Comparison of ENCODE assay signal across 1 cellular context in genomic region chr20:63312268-63312667, GRCh38.
TF ChIP-seq lines count a peak whose summit lies in the region.

No MANE protein-coding gene starts in this region.

TF ChIP-seq in HEK293, 187 proteins besides CTCF, POLR2A, EP300 and RAD21 (continued from another document):
- no peak for TF ChIP-seq OSR2 (tag by site-specific recombination; IDR thresholded peaks at IDR 0.05)
- TF ChIP-seq MYNN (tag by site-specific recombination; IDR thresholded peaks at IDR 0.05; ENCODE audit: borderline replicate concordance), result no peak
- peak; percentile 48; the same call in 1 of the 2 replicates for TF ChIP-seq ZIC2 (tag by site-specific recombination; IDR thresholded peaks at IDR 0.05)
- no peak for TF ChIP-seq ZNF302 (tag by site-specific recombination; IDR thresholded peaks at IDR 0.05; ENCODE audit: low read depth)
- TF ChIP-seq ZNF426 (tag by site-specific recombination; IDR thresholded peaks at IDR 0.05), result no peak
- no peak for TF ChIP-seq ZNF792 (tag by site-specific recombination; IDR thresholded peaks at IDR 0.05)
- TF ChIP-seq SCRT2 (tag by site-specific recombination; IDR thresholded peaks at IDR 0.05), result 0 out of 2 replicates have a peak, but pooled peaks have one; percentile 15
- TF ChIP-seq KLF9 (tag by site-specific recombination; IDR thresholded peaks at IDR 0.05; ENCODE audit: low read depth), result no peak
- no peak for TF ChIP-seq ZNF19 (tag by site-specific recombination; IDR thresholded peaks at IDR 0.05; ENCODE audit: low read depth)
- TF ChIP-seq, protein P1, sequence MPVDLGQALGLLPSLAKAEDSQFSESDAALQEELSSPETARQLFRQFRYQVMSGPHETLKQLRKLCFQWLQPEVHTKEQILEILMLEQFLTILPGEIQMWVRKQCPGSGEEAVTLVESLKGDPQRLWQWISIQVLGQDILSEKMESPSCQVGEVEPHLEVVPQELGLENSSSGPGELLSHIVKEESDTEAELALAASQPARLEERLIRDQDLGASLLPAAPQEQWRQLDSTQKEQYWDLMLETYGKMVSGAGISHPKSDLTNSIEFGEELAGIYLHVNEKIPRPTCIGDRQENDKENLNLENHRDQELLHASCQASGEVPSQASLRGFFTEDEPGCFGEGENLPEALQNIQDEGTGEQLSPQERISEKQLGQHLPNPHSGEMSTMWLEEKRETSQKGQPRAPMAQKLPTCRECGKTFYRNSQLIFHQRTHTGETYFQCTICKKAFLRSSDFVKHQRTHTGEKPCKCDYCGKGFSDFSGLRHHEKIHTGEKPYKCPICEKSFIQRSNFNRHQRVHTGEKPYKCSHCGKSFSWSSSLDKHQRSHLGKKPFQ (tag by site-specific recombination; IDR thresholded peaks at IDR 0.05), result no peak
- TF ChIP-seq ZBTB17 (tag by site-specific recombination; IDR thresholded peaks at IDR 0.05), result no peak
- TF ChIP-seq PRDM1 (tag by site-specific recombination; IDR thresholded peaks at IDR 0.05), result no peak
- no peak for TF ChIP-seq KLF7 (tag by site-specific recombination; IDR thresholded peaks at IDR 0.05; ENCODE audit: borderline replicate concordance)
- TF ChIP-seq, protein P2, sequence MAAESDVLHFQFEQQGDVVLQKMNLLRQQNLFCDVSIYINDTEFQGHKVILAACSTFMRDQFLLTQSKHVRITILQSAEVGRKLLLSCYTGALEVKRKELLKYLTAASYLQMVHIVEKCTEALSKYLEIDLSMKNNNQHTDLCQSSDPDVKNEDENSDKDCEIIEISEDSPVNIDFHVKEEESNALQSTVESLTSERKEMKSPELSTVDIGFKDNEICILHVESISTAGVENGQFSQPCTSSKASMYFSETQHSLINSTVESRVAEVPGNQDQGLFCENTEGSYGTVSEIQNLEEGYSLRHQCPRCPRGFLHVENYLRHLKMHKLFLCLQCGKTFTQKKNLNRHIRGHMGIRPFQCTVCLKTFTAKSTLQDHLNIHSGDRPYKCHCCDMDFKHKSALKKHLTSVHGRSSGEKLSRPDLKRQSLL (tag by site-specific recombination; IDR thresholded peaks at IDR 0.05), result no peak
- TF ChIP-seq BCL6B (tag by site-specific recombination; IDR thresholded peaks at IDR 0.05), result no peak
- TF ChIP-seq ZFHX2 (tag by site-specific recombination; conservative IDR thresholded peaks at IDR 0.05), result peak; percentile 45; the same call in 1 of the 2 replicates
- no peak for TF ChIP-seq ZNF133 (tag by site-specific recombination; IDR thresholded peaks at IDR 0.05)
